ENCODE assay signal across 18 cellular contexts in genomic region chr2:40471868-40472267, GRCh38. TPM values are rescaled to one million over a fixed set of nuclear protein-coding genes. Genes with fewer than 3 reads are reported as not detected.
"Had no signal": no experiment of that assay in that cellular context is flagged by ENCODE, and none has a peak within 500 bp of the region (broad histone marks: within the 10 kb centered on the region; RNA-seq: fewer than 3 reads in every experiment).

No MANE protein-coding gene starts in this region.

- H3K4me1 ChIP-seq: adrenal gland, ascending aorta, tibial artery had no signal

- H3K27me3 ChIP-seq: adrenal gland, ascending aorta, brain microvascular endothelial cell, dorsolateral prefrontal cortex, esophagus muscularis mucosa, tibial artery had no signal

- DNase-seq: activated CD4-positive, alpha-beta memory T cell treated with anti-CD3 and anti-CD28 coated beads, Interleukin-2, amount 10 ng/mL, durations not matched to agents 7 days and 5 days; activated CD4-positive, alpha-beta T cell treated with anti-CD3 and anti-CD28 coated beads, Interleukin-2, amount 10 ng/mL, durations not matched to agents 24 days and 14 days; activated CD8-positive, alpha-beta memory T cell treated with anti-CD3 and anti-CD28 coated beads, Interleukin-2, amount 10 ng/mL, durations not matched to agents 7 days and 5 days; activated T-cell treated with anti-CD3 and anti-CD28 coated beads, Interleukin-2, amount 50 U/mL, for 24 hours; adrenal gland; brain microvascular endothelial cell; dorsolateral prefrontal cortex; effector memory CD8-positive, alpha-beta T cell; left cardiac atrium; retina; stimulated activated CD4-positive, alpha-beta T cell treated with anti-CD3 and anti-CD28 coated beads, Interleukin-4, amount 100 ng/mL, for 4 hours; tibial artery had no signal

- H3K4me3 ChIP-seq: adrenal gland, ascending aorta, dorsolateral prefrontal cortex, esophagus muscularis mucosa, tibial artery had no signal

- H3K27ac ChIP-seq: adrenal gland, ascending aorta, brain microvascular endothelial cell, dorsolateral prefrontal cortex, esophagus muscularis mucosa, tibial artery, VCaP had no signal

- ATAC-seq: activated CD4-positive, CD25-positive, alpha-beta regulatory T cell treated with anti-CD3 and anti-CD28 coated beads, Interleukin-2, amount 50 U/mL, for 24 hours; activated CD8-positive, alpha-beta memory T cell treated with anti-CD3 and anti-CD28 coated beads, Interleukin-2, amount 10 ng/mL, durations not matched to agents 7 days and 5 days; activated T-helper 17 cell treated with anti-CD3 and anti-CD28 coated beads, Interleukin-2, amount 50 U/mL, for 72 hours; natural killer cell treated with Interleukin-12 subunit alpha and Interleukin-12 subunit beta and Interleukin-15 and Interleukin-18, amount 100 ng/mL, for 72 hours had no signal

- H3K36me3 ChIP-seq: adrenal gland, ascending aorta, brain microvascular endothelial cell, esophagus muscularis mucosa, tibial artery had no signal

- H3K9me3 ChIP-seq: adrenal gland, ascending aorta, esophagus muscularis mucosa, tibial artery had no signal

RNA-seq across cellular contexts. Expression of gene SLC8A1, which starts 20.0 kb away (rescaled TPM):
- total RNA-seq: natural killer cell treated with Interleukin-12 subunit alpha and Interleukin-12 subunit beta and Interleukin-15 and Interleukin-18, amount 100 ng/mL, for 72 hours had no signal
